In genomic region chr12:54175130-54175963, GRCh38 we compare ENCODE assay signal across 12 cellular contexts. TPM values are rescaled to one million over a fixed set of nuclear protein-coding genes. Genes with fewer than 3 reads are reported as not detected.
DNase-seq lines count a peak whose midpoint lies in the region; ATAC-seq and TF ChIP-seq lines count a peak whose summit lies in the region.
"Had no signal": no experiment of that assay in that cellular context is flagged by ENCODE, and none has a peak within 500 bp of the region (broad histone marks: within the 10 kb centered on the region; RNA-seq: fewer than 3 reads in every experiment).

No MANE protein-coding gene starts in this region.

- DNase-seq in GM13976 (ENCODE audit: low spot score), result peak; percentile 72
- peak; percentile 95 for DNase-seq in NCI-H69 (lab: John Stamatoyannopoulos, UW)
- no peak for DNase-seq in memory B cell (ENCODE audit: low spot score in 2 of 2)
- no peak for DNase-seq in glomerular visceral epithelial cell (ENCODE audit: extremely low spot score)
- DNase-seq in SW480 (ENCODE audit: low spot score), result no peak
- no peak for DNase-seq in sciatic nerve (ENCODE audit: low spot score)
- no peak for DNase-seq in SK-N-DZ (ENCODE audit: low spot score)
- DNase-seq: activated effector memory CD4-positive, alpha-beta T cell treated with Interleukin-2 at 50 U/mL for 16 hours; CD8-positive, alpha-beta T cell; NCI-H1436 treated with DMSO at 0.1 percent for 48 hours; stimulated activated CD4-positive, alpha-beta T cell treated with anti-CD3 and anti-CD28 coated beads, Interleukin-2, amount 100 ng/mL, for 48 hours had no signal

- intact Hi-C loops in sciatic nerve (cut with DNase I), result no loop called here

- peaks cover 4% of the 10 kb centered on the region for H3K36me3 Mint-ChIP-seq in memory B cell

- H3K27ac Mint-ChIP-seq in memory B cell, result no peak overlapping the region
- H3K27ac Mint-ChIP-seq: CD8-positive, alpha-beta T cell had no signal

- TF ChIP-seq CTCF in GM13976 (IDR thresholded peaks at IDR 0.05; ENCODE audit: borderline replicate concordance, control extremely low read depth, extremely low read depth, insufficient read depth, missing control alignments), result no peak

- ATAC-seq in HG02610 (IDR thresholded peaks at IDR 0.05; ENCODE audit: unreplicated experiment), result peak; percentile 67
- peak; percentile 96 for ATAC-seq in memory B cell (ENCODE audit: low read depth)
- no peak for ATAC-seq in sciatic nerve
- ATAC-seq: CD8-positive, alpha-beta T cell had no signal

- H3K4me3 Mint-ChIP-seq in memory B cell, result no peak overlapping the region
- H3K4me3 Mint-ChIP-seq: CD8-positive, alpha-beta T cell had no signal

- peaks cover 7% of the 10 kb centered on the region for H3K4me1 Mint-ChIP-seq in memory B cell

- peaks cover 4% of the 10 kb centered on the region for H3K27me3 Mint-ChIP-seq in memory B cell

- in situ Hi-C loops in GM13976 (cut with MboI; ENCODE audit: low sequenced_read_pairs, unreplicated experiment), result no loop called here

- H3K9me3 Mint-ChIP-seq in memory B cell, result no peaks in the 10 kb centered on the region
- H3K9me3 Mint-ChIP-seq: CD8-positive, alpha-beta T cell had no signal

RNA-seq across cellular contexts. Expression of gene SMUG1, which starts 13.4 kb away (rescaled TPM):
- 25.3 TPM for total RNA-seq in sciatic nerve
- polyA plus RNA-seq in SK-N-DZ (2014; cell fraction: cytosol; rRNA removed), result 95.4 and 103 TPM in 2 replicates
- polyA plus RNA-seq in SK-N-DZ (2014; cell fraction: nucleus; rRNA removed), result 44.5 and 62.6 TPM in 2 replicates

Comparison
In these comparisons a context has a peak if more than half of its experiments do, and no peak if none do; other contexts are left out.
1. DNase-seq: peak in GM13976 (single experiment) and NCI-H69 (single experiment); none in memory B cell (0 of 2), glomerular visceral epithelial cell (single experiment), SW480 (single experiment), sciatic nerve (single experiment) and SK-N-DZ (single experiment).